Comparison of ENCODE assay signal across 8 cellular contexts in genomic region chr21:46325073-46325912, GRCh38. TPM values are rescaled to one million over a fixed set of nuclear protein-coding genes. Genes with fewer than 3 reads are reported as not detected.
DNase-seq lines count a peak whose midpoint lies in the region; ATAC-seq and TF ChIP-seq lines count a peak whose summit lies in the region.

No MANE protein-coding gene starts in this region.

- no peaks in the 10 kb centered on the region for H3K9me3 Mint-ChIP-seq in T-helper 1 cell treated with Interleukin-12 subunit alpha and Interleukin-12 subunit beta and Interleukin-4 antibody, amounts not matched to agents 30 μg/mL and 1 μg/mL, for 36 hours

- H3K27ac Mint-ChIP-seq in T-helper 1 cell treated with Interleukin-12 subunit alpha and Interleukin-12 subunit beta and Interleukin-4 antibody, amounts not matched to agents 30 μg/mL and 1 μg/mL, for 36 hours, result peak overlapping the region; percentile 69

- TF ChIP-seq CTCF in breast epithelium (IDR thresholded peaks at IDR 0.05), result peak in 2 of 3 donors; percentile 5 to 16

- peaks cover 37% of the 10 kb centered on the region for H3K4me1 Mint-ChIP-seq in T-helper 1 cell treated with Interleukin-12 subunit alpha and Interleukin-12 subunit beta and Interleukin-4 antibody, amounts not matched to agents 30 μg/mL and 1 μg/mL, for 36 hours (ENCODE audit: low read depth)

- H3K4me3 ChIP-seq in breast epithelium, result peak overlapping the region; percentile 76 to 98 (median 80)

- H3K4me3 Mint-ChIP-seq in T-helper 1 cell treated with Interleukin-12 subunit alpha and Interleukin-12 subunit beta and Interleukin-4 antibody, amounts not matched to agents 30 μg/mL and 1 μg/mL, for 36 hours, result peak overlapping the region; percentile 86

- intact Hi-C loops in breast epithelium (cut with DNase I; ENCODE audit: low total_unique reads), result no loop called here

- ATAC-seq in GM21367 (IDR thresholded peaks at IDR 0.05; ENCODE audit: unreplicated experiment), result no peak

- no peak for TF ChIP-seq POLR2A in breast epithelium (IDR thresholded peaks at IDR 0.05)

- no peaks in the 10 kb centered on the region for H3K27me3 ChIP-seq in breast epithelium

- DNase-seq in NCI-H2029 (lab: John Stamatoyannopoulos, UW) (peak; percentile 56), NCI-H2029 treated with DMSO at 0.1 percent for 48 hours (lab: John Stamatoyannopoulos, UW) (no peak), LoVo (ENCODE audit: low spot score) (peak; percentile 61), breast epithelium (ENCODE audit: low spot score in 2 of 2) (peak in 1 of 2 donors; percentile 26), inferior parietal cortex (ENCODE audit: extremely low spot score) (peak; percentile 45)
- DNase-seq in stimulated activated CD4-positive, alpha-beta T cell treated with anti-CD3 and anti-CD28 coated beads, Interleukin-12 subunit alpha, Interleukin-12 subunit beta, amount 100 ng/mL, for 4 hours, result peak; percentile 27

- H3K27me3 Mint-ChIP-seq in T-helper 1 cell treated with Interleukin-12 subunit alpha and Interleukin-12 subunit beta and Interleukin-4 antibody, amounts not matched to agents 30 μg/mL and 1 μg/mL, for 36 hours (ENCODE audit: low read depth), result no peaks in the 10 kb centered on the region

- no peaks in the 10 kb centered on the region for H3K9me3 ChIP-seq in breast epithelium

- peaks cover 24% of the 10 kb centered on the region for H3K36me3 Mint-ChIP-seq in T-helper 1 cell treated with Interleukin-12 subunit alpha and Interleukin-12 subunit beta and Interleukin-4 antibody, amounts not matched to agents 30 μg/mL and 1 μg/mL, for 36 hours (ENCODE audit: low read depth)

- H3K4me1 ChIP-seq in breast epithelium, result peaks cover 3 to 11% of the 10 kb centered on the region in 2 donors

- H3K27ac ChIP-seq in breast epithelium, result peak overlapping the region; percentile 54 to 96

- no peaks in the 10 kb centered on the region for H3K36me3 ChIP-seq in breast epithelium

RNA-seq across cellular contexts. Expression of gene PCNT, which starts 1.3 kb away (rescaled TPM):
- total RNA-seq in breast epithelium, result 10 to 100 TPM; 25.2 to 31.0 (median 28.5) TPM

RNA-seq across cellular contexts. Expression of gene C21orf58, which starts 1.6 kb away (rescaled TPM):
- 1 to 10 TPM in 2 of 3 donors, under 1 TPM in 1; 0.96 to 2.9 (median 2.6) TPM for total RNA-seq in breast epithelium

RNA-seq across cellular contexts. Expression of gene YBEY, which starts 39.2 kb away (rescaled TPM):
- 10 to 100 TPM; 15.4 to 22.8 (median 17.3) TPM for total RNA-seq in breast epithelium

RNA-seq across cellular contexts. Expression of gene MCM3AP, which starts 39.9 kb away (rescaled TPM):
- total RNA-seq in breast epithelium, result 10 to 100 TPM; 91.5 to 100.0 (median 99.2) TPM
